In genomic region chr15:68776477-68777270, GRCh38 we compare ENCODE assay signal across 1 cellular context.
TF ChIP-seq lines count a peak whose summit lies in the region.

No MANE protein-coding gene starts in this region.

TF ChIP-seq in GM12878, 131 proteins besides CTCF, POLR2A, EP300 and RAD21:
- TF ChIP-seq IRF3 (IDR thresholded peaks at IDR 0.05) (no peak), BCL3 (IDR thresholded peaks at IDR 0.05; ENCODE audit: borderline replicate concordance, insufficient read depth, low read depth, low read length, poor library complexity, severe bottlenecking) (peak; percentile 9), IRF5 (IDR thresholded peaks at IDR 0.05; ENCODE audit: borderline replicate concordance) (no peak), ZBTB40 (IDR thresholded peaks at IDR 0.05; ENCODE audit: borderline replicate concordance) (no peak), POLR2AphosphoS2 (IDR thresholded peaks at IDR 0.05; ENCODE audit: low read depth, low read length) (0 out of 2 replicates have a peak, but pooled peaks have one; percentile 10), BCL11A (IDR thresholded peaks at IDR 0.05; ENCODE audit: low read depth, low read length) (no peak), CUX1 (IDR thresholded peaks at IDR 0.05; ENCODE audit: insufficient replicate concordance, low read depth, low read length) (no peak), NR2C2 (IDR thresholded peaks at IDR 0.05; ENCODE audit: borderline replicate concordance, control insufficient read depth, insufficient read length, low read depth) (no peak), SMAD5 (IDR thresholded peaks at IDR 0.05; ENCODE audit: low read depth) (no peak; the same call in 1 of the 2 replicates), ZNF592 (IDR thresholded peaks at IDR 0.05) (no peak), BHLHE40 (IDR thresholded peaks at IDR 0.05; ENCODE audit: borderline replicate concordance in 1 of 2, low read depth in 2 of 2, low read length in 1 of 2) (no peak), SRF (IDR thresholded peaks at IDR 0.05; ENCODE audit: low read depth in 2 of 2, low read length in 2 of 2) (no peak), TARDBP (IDR thresholded peaks at IDR 0.05; ENCODE audit: borderline replicate concordance) (peak; percentile 61; the same call in 1 of the 2 replicates), EGR1 (IDR thresholded peaks at IDR 0.05; ENCODE audit: borderline replicate concordance in 1 of 2, low read depth in 2 of 2, low read length in 2 of 2) (no peak), SMARCA5 (IDR thresholded peaks at IDR 0.05) (no peak), EED (IDR thresholded peaks at IDR 0.05; ENCODE audit: low read depth) (no peak), POLR2AphosphoS5 (IDR thresholded peaks at IDR 0.05; ENCODE audit: low read length) (0 out of 2 replicates have a peak, but pooled peaks have one; percentile 29), HDGF (IDR thresholded peaks at IDR 0.05) (no peak)
TF ChIP-seq in GM12878: peak in this region for 4.
